1 cellular context compared by ENCODE assay signal in the genomic region with DNA sequence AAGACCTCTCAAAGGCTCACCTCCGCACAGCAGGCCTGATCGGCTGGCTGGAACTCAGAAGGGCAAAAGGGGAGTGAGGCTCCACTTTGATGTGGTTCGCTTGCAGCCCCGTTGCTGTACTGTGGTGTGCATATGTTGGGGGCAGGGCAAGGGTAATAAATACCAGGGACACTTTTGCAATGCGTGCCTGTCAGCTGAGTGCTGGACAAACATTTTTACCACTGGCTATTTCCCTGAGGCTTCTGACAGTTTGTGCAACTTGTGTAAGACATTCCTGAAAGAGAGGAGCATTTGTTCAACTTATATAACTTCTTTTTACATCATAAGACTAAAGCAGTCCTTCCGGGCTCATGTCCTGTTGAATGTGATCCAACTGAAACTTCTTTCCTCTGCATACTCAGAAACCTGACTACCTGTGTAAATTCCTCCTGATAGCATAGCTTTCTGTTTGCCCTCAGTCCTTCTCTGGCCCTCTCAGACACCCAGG.
TF ChIP-seq lines count a peak whose summit lies in the region.

No MANE protein-coding gene starts in this region.

TF ChIP-seq in GM23338, 12 proteins besides CTCF, POLR2A, EP300 and RAD21 (continued from another document):
- TF ChIP-seq, protein P1, sequence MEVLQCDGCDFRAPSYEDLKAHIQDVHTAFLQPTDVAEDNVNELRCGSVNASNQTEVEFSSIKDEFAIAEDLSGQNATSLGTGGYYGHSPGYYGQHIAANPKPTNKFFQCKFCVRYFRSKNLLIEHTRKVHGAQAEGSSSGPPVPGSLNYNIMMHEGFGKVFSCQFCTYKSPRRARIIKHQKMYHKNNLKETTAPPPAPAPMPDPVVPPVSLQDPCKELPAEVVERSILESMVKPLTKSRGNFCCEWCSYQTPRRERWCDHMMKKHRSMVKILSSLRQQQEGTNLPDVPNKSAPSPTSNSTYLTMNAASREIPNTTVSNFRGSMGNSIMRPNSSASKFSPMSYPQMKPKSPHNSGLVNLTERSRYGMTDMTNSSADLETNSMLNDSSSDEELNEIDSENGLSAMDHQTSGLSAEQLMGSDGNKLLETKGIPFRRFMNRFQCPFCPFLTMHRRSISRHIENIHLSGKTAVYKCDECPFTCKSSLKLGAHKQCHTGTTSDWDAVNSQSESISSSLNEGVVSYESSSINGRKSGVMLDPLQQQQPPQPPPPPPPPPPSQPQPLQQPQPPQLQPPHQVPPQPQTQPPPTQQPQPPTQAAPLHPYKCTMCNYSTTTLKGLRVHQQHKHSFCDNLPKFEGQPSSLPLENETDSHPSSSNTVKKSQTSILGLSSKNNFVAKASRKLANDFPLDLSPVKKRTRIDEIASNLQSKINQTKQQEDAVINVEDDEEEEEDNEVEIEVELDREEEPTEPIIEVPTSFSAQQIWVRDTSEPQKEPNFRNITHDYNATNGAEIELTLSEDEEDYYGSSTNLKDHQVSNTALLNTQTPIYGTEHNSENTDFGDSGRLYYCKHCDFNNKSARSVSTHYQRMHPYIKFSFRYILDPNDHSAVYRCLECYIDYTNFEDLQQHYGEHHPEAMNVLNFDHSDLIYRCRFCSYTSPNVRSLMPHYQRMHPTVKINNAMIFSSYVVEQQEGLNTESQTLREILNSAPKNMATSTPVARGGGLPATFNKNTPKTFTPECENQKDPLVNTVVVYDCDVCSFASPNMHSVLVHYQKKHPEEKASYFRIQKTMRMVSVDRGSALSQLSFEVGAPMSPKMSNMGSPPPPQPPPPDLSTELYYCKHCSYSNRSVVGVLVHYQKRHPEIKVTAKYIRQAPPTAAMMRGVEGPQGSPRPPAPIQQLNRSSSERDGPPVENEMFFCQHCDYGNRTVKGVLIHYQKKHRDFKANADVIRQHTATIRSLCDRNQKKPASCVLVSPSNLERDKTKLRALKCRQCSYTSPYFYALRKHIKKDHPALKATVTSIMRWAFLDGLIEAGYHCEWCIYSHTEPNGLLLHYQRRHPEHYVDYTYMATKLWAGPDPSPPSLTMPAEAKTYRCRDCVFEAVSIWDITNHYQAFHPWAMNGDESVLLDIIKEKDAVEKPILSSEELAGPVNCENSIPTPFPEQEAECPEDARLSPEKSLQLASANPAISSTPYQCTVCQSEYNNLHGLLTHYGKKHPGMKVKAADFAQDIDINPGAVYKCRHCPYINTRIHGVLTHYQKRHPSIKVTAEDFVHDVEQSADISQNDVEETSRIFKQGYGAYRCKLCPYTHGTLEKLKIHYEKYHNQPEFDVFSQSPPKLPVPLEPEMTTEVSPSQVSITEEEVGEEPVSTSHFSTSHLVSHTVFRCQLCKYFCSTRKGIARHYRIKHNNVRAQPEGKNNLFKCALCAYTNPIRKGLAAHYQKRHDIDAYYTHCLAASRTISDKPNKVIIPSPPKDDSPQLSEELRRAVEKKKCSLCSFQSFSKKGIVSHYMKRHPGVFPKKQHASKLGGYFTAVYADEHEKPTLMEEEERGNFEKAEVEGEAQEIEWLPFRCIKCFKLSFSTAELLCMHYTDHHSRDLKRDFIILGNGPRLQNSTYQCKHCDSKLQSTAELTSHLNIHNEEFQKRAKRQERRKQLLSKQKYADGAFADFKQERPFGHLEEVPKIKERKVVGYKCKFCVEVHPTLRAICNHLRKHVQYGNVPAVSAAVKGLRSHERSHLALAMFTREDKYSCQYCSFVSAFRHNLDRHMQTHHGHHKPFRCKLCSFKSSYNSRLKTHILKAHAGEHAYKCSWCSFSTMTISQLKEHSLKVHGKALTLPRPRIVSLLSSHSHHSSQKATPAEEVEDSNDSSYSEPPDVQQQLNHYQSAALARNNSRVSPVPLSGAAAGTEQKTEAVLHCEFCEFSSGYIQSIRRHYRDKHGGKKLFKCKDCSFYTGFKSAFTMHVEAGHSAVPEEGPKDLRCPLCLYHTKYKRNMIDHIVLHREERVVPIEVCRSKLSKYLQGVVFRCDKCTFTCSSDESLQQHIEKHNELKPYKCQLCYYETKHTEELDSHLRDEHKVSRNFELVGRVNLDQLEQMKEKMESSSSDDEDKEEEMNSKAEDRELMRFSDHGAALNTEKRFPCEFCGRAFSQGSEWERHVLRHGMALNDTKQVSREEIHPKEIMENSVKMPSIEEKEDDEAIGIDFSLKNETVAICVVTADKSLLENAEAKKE (CRISPR knock-in tag; IDR thresholded peaks at IDR 0.05) = no peak
- TF ChIP-seq CREB1 (CRISPR knock-in tag; IDR thresholded peaks at IDR 0.05; ENCODE audit: low read depth) = no peak
- TF ChIP-seq POLR2AphosphoS5 (IDR thresholded peaks at IDR 0.05; ENCODE audit: low read depth) = no peak
- TF ChIP-seq EZH2phosphoT487 (IDR thresholded peaks at IDR 0.05; ENCODE audit: unreplicated experiment) = no peak
- no peak for TF ChIP-seq NANOG (IDR thresholded peaks at IDR 0.05; ENCODE audit: borderline replicate concordance)
- TF ChIP-seq STAT1 (IDR thresholded peaks at IDR 0.05; ENCODE audit: unreplicated experiment) = no peak
